Comparison of ENCODE assay signal across 32 cellular contexts in genomic region chr4:45650545-45650944, GRCh38.
"Had no signal": no experiment of that assay in that cellular context is flagged by ENCODE, and none has a peak within 500 bp of the region (broad histone marks: within the 10 kb centered on the region; RNA-seq: fewer than 3 reads in every experiment).

No MANE protein-coding gene starts in this region.

- H3K27ac ChIP-seq: adrenal gland, body of pancreas, brain microvascular endothelial cell, breast epithelium, VCaP had no signal

- H3K4me3 ChIP-seq: adrenal gland, body of pancreas, breast epithelium had no signal

- H3K4me1 ChIP-seq: adrenal gland, breast epithelium had no signal

- DNase-seq: activated B cell treated with CpG ODN at 0.5 μM for 24 hours; activated CD4-positive, alpha-beta memory T cell treated with anti-CD3 and anti-CD28 coated beads for 36 hours; activated CD4-positive, alpha-beta T cell treated with anti-CD3 and anti-CD28 coated beads for 4 hours; activated CD4-positive, alpha-beta T cell treated with anti-CD3 and anti-CD28 coated beads, Interleukin-2, amount 10 ng/mL, durations not matched to agents 24 days and 14 days; activated CD4-positive, alpha-beta T cell treated with anti-CD3 and anti-CD28 coated beads, Interleukin-2, amount 50 U/mL, for 1 hour; activated CD4-positive, alpha-beta T cell treated with anti-CD3 and anti-CD28 coated beads, Interleukin-2, amount 50 U/mL, for 4 hours; activated CD4-positive, CD25-positive, alpha-beta regulatory T cell treated with anti-CD3 and anti-CD28 coated beads, Interleukin-2, amount 50 U/mL, for 72 hours; activated CD8-positive, alpha-beta memory T cell treated with anti-CD3 and anti-CD28 coated beads, Interleukin-2, amount 50 U/mL, for 4 hours; activated CD8-positive, alpha-beta T cell treated with anti-CD3 and anti-CD28 coated beads for 36 hours; activated effector memory CD4-positive, alpha-beta T cell treated with anti-CD3 and anti-CD28 coated beads, Interleukin-2, amount 50 U/mL, for 16 hours; activated gamma-delta T cell treated with Interleukin-2 at 50 U/mL for 16 hours; activated naive CD4-positive, alpha-beta T cell; activated naive CD4-positive, alpha-beta T cell treated with anti-CD3 and anti-CD28 coated beads for 36 hours; activated naive CD4-positive, alpha-beta T cell treated with anti-CD3 and anti-CD28 coated beads, Interleukin-2, amount 50 U/mL, for 16 hours; activated naive CD8-positive, alpha-beta T cell treated with anti-CD3 and anti-CD28 coated beads for 36 hours; activated T-cell treated with anti-CD3 and anti-CD28 coated beads for 4 hours; activated T-cell treated with anti-CD3 and anti-CD28 coated beads, Interleukin-2, amount 50 U/mL, for 1 hour; activated T-cell treated with anti-CD3 and anti-CD28 coated beads, Interleukin-2, amount 50 U/mL, for 4 hours; activated T-cell treated with anti-CD3 and anti-CD28 coated beads, Interleukin-2, amount 50 U/mL, for 72 hours; adrenal gland; amniotic stem cell; aorta; body of pancreas; brain microvascular endothelial cell; central memory CD4-positive, alpha-beta T cell; T-helper 1 cell; T-helper 2 cell; T-helper 9 cell had no signal

- H3K27me3 ChIP-seq: adrenal gland, body of pancreas, brain microvascular endothelial cell, breast epithelium had no signal

- H3K36me3 ChIP-seq: adrenal gland, brain microvascular endothelial cell, breast epithelium had no signal

- ATAC-seq: activated CD8-positive, alpha-beta T cell treated with anti-CD3 and anti-CD28 coated beads for 36 hours; activated naive CD4-positive, alpha-beta T cell treated with anti-CD3 and anti-CD28 coated beads, Interleukin-2, amount 50 U/mL, for 72 hours; activated T-cell treated with anti-CD3 and anti-CD28 coated beads, Interleukin-2, amount 50 U/mL, for 4 hours; activated T-cell treated with anti-CD3 and anti-CD28 coated beads, Interleukin-2, amount 50 U/mL, for 72 hours; activated T-helper 17 cell treated with anti-CD3 and anti-CD28 coated beads, Interleukin-2, amount 50 U/mL, for 72 hours; body of pancreas had no signal

- H3K9me3 ChIP-seq: adrenal gland, body of pancreas, breast epithelium had no signal
